ENCODE assay signal across 7 cellular contexts in genomic region chr6:6005467-6006427, GRCh38. TPM values are rescaled to one million over a fixed set of nuclear protein-coding genes. Genes with fewer than 3 reads are reported as not detected.
A peak's percentile ranks its signal among the peaks of the same experiment; 100 is the strongest.
DNase-seq lines count a peak whose midpoint lies in the region; ATAC-seq, FAIRE-seq and TF ChIP-seq lines count a peak whose summit lies in the region.

No MANE protein-coding gene starts in this region.

- H4K91ac ChIP-seq in H1 (replicated peaks; ENCODE audit: insufficient read length, low read length): no peak overlapping the region

- H3K27ac ChIP-seq in H1 (ENCODE audit: low read depth, low read length): no peak overlapping the region
- peak overlapping the region in 3 of 4 donors; percentile 44 to 74 (median 62) for H3K27ac ChIP-seq in sigmoid colon
- no peak overlapping the region for H3K27ac ChIP-seq in hepatocyte

- WGBS in H1 (ENCODE audit: extremely low coverage in 1 of 2, insufficient coverage in 1 of 2, insufficient read length in 1 of 2, insufficient replicate concordance in 2 of 2, low coverage in 1 of 2, low lambda C conversion rate in 2 of 2, missing lambda C conversion rate in 1 of 2), 2 experiments: 3 to 100% methylated on average over 1 to 16 of the region's 16 CpGs
- WGBS in sigmoid colon, 2 donors: 8 to 11% methylated on average over 16 of the region's 16 CpGs
- whole genome bisulfite sequencing in hepatocyte (ENCODE audit: low lambda C conversion rate, missing lambda C conversion rate): 5% methylated on average over 16 of the region's 16 CpGs

- no peak overlapping the region for H3K14ac ChIP-seq in H1 (ENCODE audit: insufficient read length)

- H3K36me3 ChIP-seq in H1 (ENCODE audit: control insufficient read depth in 2 of 4, insufficient read depth in 4 of 4, low read length in 3 of 4): no peaks in the 10 kb centered on the region
- no peaks in the 10 kb centered on the region for H3K36me3 ChIP-seq in sigmoid colon
- no peaks in the 10 kb centered on the region for H3K36me3 ChIP-seq in hepatocyte (replicated peaks; ENCODE audit: insufficient read depth, low read depth)

- H3K4me1 ChIP-seq in H1 (replicated peaks in 1 of 4; ENCODE audit: control insufficient read depth in 3 of 4, insufficient read depth in 4 of 4, low read length in 3 of 4) (peaks cover 14 to 51% (median 31%) of the 10 kb centered on the region in 4 experiments), sigmoid colon (peaks cover 0 to 54% (median 51%) of the 10 kb centered on the region in 4 donors), hepatocyte (ENCODE audit: insufficient read depth) (peaks cover 30% of the 10 kb centered on the region)

- H2BK15ac ChIP-seq in H1 (ENCODE audit: low read length): no peak overlapping the region

- no peak overlapping the region for H2BK20ac ChIP-seq in H1 (ENCODE audit: low read length)

- H2BK12ac ChIP-seq in H1 (ENCODE audit: low read depth, low read length): no peak overlapping the region

- H3K23ac ChIP-seq in H1 (ENCODE audit: insufficient read length): no peak overlapping the region

- no peak for TF ChIP-seq RAD21 in H1 (IDR thresholded peaks at IDR 0.05 in 1 of 2, conservative IDR thresholded peaks at IDR 0.05 in 1 of 2; ENCODE audit: low read depth in 2 of 2, low read length in 2 of 2)

- H3K9me3 ChIP-seq in H1 (ENCODE audit: insufficient read depth in 2 of 2, low read depth in 1 of 2, low read length in 1 of 2): no peaks in the 10 kb centered on the region
- H3K9me3 ChIP-seq in sigmoid colon: no peaks in the 10 kb centered on the region
- H3K9me3 ChIP-seq in hepatocyte (ENCODE audit: low read depth): no peaks in the 10 kb centered on the region

- no peak for FAIRE-seq in H1 (lab: Jason Lieb, UNC)
- FAIRE-seq in RCC 7860 (lab: Jason Lieb, UNC): no peak

- H3K9ac ChIP-seq in H1 (replicated peaks in 1 of 4; ENCODE audit: extremely low read depth in 1 of 4, low read depth in 3 of 4, low read length in 3 of 4): no peak overlapping the region

- H2AFZ ChIP-seq in H1 (ENCODE audit: low read length) (no peak overlapping the region), hepatocyte (no peak overlapping the region)

- TF ChIP-seq EP300 in H1 (IDR thresholded peaks at IDR 0.05; ENCODE audit: borderline replicate concordance in 1 of 2, low read depth in 2 of 2, low read length in 2 of 2) (no peak), sigmoid colon (IDR thresholded peaks at IDR 0.05) (no peak)

- peak overlapping the region; percentile 94 to 99 for H3K4me2 ChIP-seq in H1 (ENCODE audit: insufficient read depth in 1 of 2, low read depth in 2 of 2, low read length in 2 of 2)
- no peak overlapping the region for H3K4me2 ChIP-seq in hepatocyte

- H3K4ac ChIP-seq in H1 (replicated peaks; ENCODE audit: insufficient read length, low read depth, low read length): no peak overlapping the region

- CTCF ChIA-PET in H1 (lab: Charles Lee; ENCODE audit: partially characterized antibody): interaction anchor here (0.6 to 4.4 kb wide), 3 partner anchors 12 to 541 kb away, joined by 3 to 27 read pairs (median 3); no protein-coding TSS in a partner anchor

- H3K79me2 ChIP-seq in H1 (ENCODE audit: control insufficient read depth in 1 of 2, insufficient read depth in 2 of 2, low read length in 2 of 2) (no peaks in the 10 kb centered on the region), hepatocyte (no peaks in the 10 kb centered on the region)

- H3K18ac ChIP-seq in H1 (ENCODE audit: extremely low read depth, low read length): peak overlapping the region; percentile 24; the same call in 1 of the 2 replicates

- intact Hi-C loops in sigmoid colon (cut with DNase I): no loop called here

- H3K27me3 ChIP-seq in H1 (replicated peaks in 1 of 4; ENCODE audit: control insufficient read depth in 3 of 4, extremely low read depth in 1 of 4, insufficient read depth in 3 of 4, low read length in 3 of 4): peaks cover 50 to 84% (median 77%) of the 10 kb centered on the region in 4 experiments
- H3K27me3 ChIP-seq in sigmoid colon: peaks cover 77 to 100% (median 99%) of the 10 kb centered on the region in 3 donors
- H3K27me3 ChIP-seq in hepatocyte: peaks cover 99% of the 10 kb centered on the region

- TF ChIP-seq CTCF in H1 (IDR thresholded peaks at IDR 0.05; ENCODE audit: control extremely low read depth in 1 of 3, insufficient read depth in 1 of 3, low read depth in 1 of 3, low read length in 3 of 3) (no peak), sigmoid colon (IDR thresholded peaks at IDR 0.05) (no peak), hepatocyte (IDR thresholded peaks at IDR 0.05; ENCODE audit: poor library complexity) (no peak)

- no peak overlapping the region for H2BK120ac ChIP-seq in H1 (replicated peaks; ENCODE audit: low read depth, low read length)

- ATAC-seq in HG03196 (IDR thresholded peaks at IDR 0.05; ENCODE audit: unreplicated experiment): no peak

- DNase-seq in GM03348 (ENCODE audit: low spot score) (peak; percentile 26), NCI-H2029 treated with DMSO at 0.1 percent for 48 hours (lab: John Stamatoyannopoulos, UW) (peak; percentile 73), H1 (ENCODE audit: low read depth in 1 of 2, low spot score in 2 of 2) (no peak), sigmoid colon (no peak), RCC 7860 (ENCODE audit: low spot score) (no peak), hepatocyte (ENCODE audit: low spot score) (no peak)

- no peaks in the 10 kb centered on the region for H3K9me2 ChIP-seq in hepatocyte (replicated peaks; ENCODE audit: insufficient read depth)

- POLR2A ChIA-PET in H1 (lab: Charles Lee; ENCODE audit: partially characterized antibody): interaction anchor here (2.9 kb wide), 1 partner anchor 8 kb away, joined by 10 read pairs; no protein-coding TSS in a partner anchor

- no peak overlapping the region for H4K5ac ChIP-seq in H1 (ENCODE audit: insufficient read length, low read depth, low read length)

- H4K8ac ChIP-seq in H1 (ENCODE audit: extremely low read depth, insufficient read depth, low read length): no peak overlapping the region

- peaks cover 10 to 13% of the 10 kb centered on the region in 2 experiments for H4K20me1 ChIP-seq in H1 (replicated peaks in 1 of 2; ENCODE audit: control insufficient read depth in 1 of 2, insufficient read depth in 2 of 2, low read length in 2 of 2)
- no peaks in the 10 kb centered on the region for H4K20me1 ChIP-seq in hepatocyte (ENCODE audit: insufficient read depth, poor library complexity, severe bottlenecking)

- no peak for TF ChIP-seq POLR2A in H1 (IDR thresholded peaks at IDR 0.05; ENCODE audit: control extremely low read depth in 1 of 2, low read depth in 2 of 2, low read length in 2 of 2)
- TF ChIP-seq POLR2A in sigmoid colon (IDR thresholded peaks at IDR 0.05): no peak

- H2AK5ac ChIP-seq in H1 (ENCODE audit: low read depth, low read length): no peak overlapping the region

- no peaks in the 10 kb centered on the region for H3K79me1 ChIP-seq in H1 (ENCODE audit: low read depth, low read length)

- no peak overlapping the region for H2BK5ac ChIP-seq in H1 (ENCODE audit: low read depth, low read length)

- H3K4me3 ChIP-seq in H1 (ENCODE audit: extremely low read depth in 1 of 4, insufficient read depth in 2 of 4, low read depth in 3 of 4, low read length in 4 of 4) (peak overlapping the region; percentile 60 to 74 (median 70); a peak in 5 of 8 replicates), sigmoid colon (peak overlapping the region; percentile 9 to 45 (median 40)), hepatocyte (no peak overlapping the region)

- peaks cover 30% of the 10 kb centered on the region for H3K23me2 ChIP-seq in H1 (ENCODE audit: low read depth, low read length)

- H3K56ac ChIP-seq in H1 (replicated peaks; ENCODE audit: insufficient read length, low read depth, low read length): no peak overlapping the region

TF ChIP-seq in H1, 55 proteins besides CTCF, POLR2A, EP300 and RAD21 (continues in another document):
- no peak for TF ChIP-seq NANOG (IDR thresholded peaks at IDR 0.05; ENCODE audit: insufficient read depth, low read depth, low read length, poor library complexity, severe bottlenecking)
- no peak for TF ChIP-seq MAFK (IDR thresholded peaks at IDR 0.05; ENCODE audit: low read depth, low read length)
- TF ChIP-seq E2F6 (IDR thresholded peaks at IDR 0.05): no peak
- TF ChIP-seq CTBP2 (IDR thresholded peaks at IDR 0.05; ENCODE audit: borderline replicate concordance, insufficient read depth, insufficient read length, low read length): no peak
- TF ChIP-seq CBX8 (IDR thresholded peaks at IDR 0.05; ENCODE audit: borderline replicate concordance, low read depth, low read length): peak; percentile 12; the same call in 1 of the 2 replicates
- no peak for TF ChIP-seq SRF (IDR thresholded peaks at IDR 0.05; ENCODE audit: low read depth, low read length)
- TF ChIP-seq CHD1 (IDR thresholded peaks at IDR 0.05; ENCODE audit: low read depth, low read length): no peak
- TF ChIP-seq JUND (IDR thresholded peaks at IDR 0.05; ENCODE audit: low read length): no peak
- no peak for TF ChIP-seq SP1 (IDR thresholded peaks at IDR 0.05; ENCODE audit: low read depth, low read length)
- peak; percentile 83 for TF ChIP-seq SUZ12 (IDR thresholded peaks at IDR 0.05; ENCODE audit: low read length)
- TF ChIP-seq KDM1A (IDR thresholded peaks at IDR 0.05; ENCODE audit: borderline replicate concordance, low read length): no peak

RNA-seq across cellular contexts. Expression of gene NRN1, which starts 1.0 kb away (rescaled TPM):
- total RNA-seq in H1 (2021; fragmentation: NEBNext Ultra II Directional; extraction: Animal tissue kit (Norgen Biotek cat#: 25700)): 0.26 TPM in 1 of 2 replicates, not detected in the other
- polyA plus RNA-seq in H1 (2011; rRNA removed): 0.06 and 0.11 TPM in 2 replicates
- polyA plus RNA-seq in H1 (2011; cell fraction: cytosol; rRNA removed): 0.10 TPM
- not detected for polyA plus RNA-seq in H1 (2011; cell fraction: nucleus; rRNA removed)
- polyA plus RNA-seq in H1 (2012, experiment 1 of 2): 0.19 to 0.25 TPM in 2 of 4 replicates, not detected in the others
- polyA plus RNA-seq in H1 (2012, experiment 2 of 2): not detected
- 0.26 TPM for polyA plus RNA-seq in H1 (2013, experiment 1 of 2)
- polyA plus RNA-seq in H1 (2013, experiment 2 of 2): 0.28 TPM
- not detected in 2 replicates for polyA minus RNA-seq in H1 (2011; rRNA and poly(A)+ RNA removed)
- polyA minus RNA-seq in H1 (2011; cell fraction: cytosol; rRNA and poly(A)+ RNA removed): not detected
- not detected for polyA minus RNA-seq in H1 (2011; cell fraction: nucleus; rRNA and poly(A)+ RNA removed)
- 10 to 100 TPM in 1 of 4 donors, 1 to 10 TPM in 3; 6.0 to 10.7 (median 7.5) TPM for total RNA-seq in sigmoid colon
- polyA plus RNA-seq in sigmoid colon: 1 to 10 TPM; 1.4 to 5.0 (median 4.2) TPM
- not detected in 2 replicates for total RNA-seq in hepatocyte
- not detected in 2 replicates for polyA plus RNA-seq in hepatocyte

Comparison
In these comparisons a context has a peak if more than half of its experiments do, and no peak if none do; other contexts are left out.
1. DNase-seq: peak in GM03348 (single experiment) and NCI-H2029 treated with DMSO at 0.1 percent for 48 hours (single experiment); none in H1 (0 of 2), sigmoid colon (single experiment), RCC 7860 (single experiment) and hepatocyte (single experiment).
2. H3K27ac ChIP-seq: peak in sigmoid colon (3 of 4); none in H1 (single experiment) and hepatocyte (single experiment).